ENCODE assay signal across 31 cellular contexts in genomic region chr22:20933910-20934309, GRCh38. TPM values are rescaled to one million over a fixed set of nuclear protein-coding genes. Genes with fewer than 3 reads are reported as not detected.
"Had no signal": no experiment of that assay in that cellular context is flagged by ENCODE, and none has a peak within 500 bp of the region (broad histone marks: within the 10 kb centered on the region; RNA-seq: fewer than 3 reads in every experiment).

No MANE protein-coding gene starts in this region.

- H3K4me3 Mint-ChIP-seq: activated CD4-positive, alpha-beta memory T cell treated with anti-CD3 and anti-CD28 coated beads for 36 hours; activated CD4-positive, alpha-beta T cell treated with anti-CD3 and anti-CD28 coated beads, Interleukin-2, amount 10 ng/mL, durations not matched to agents 24 days and 14 days; nephron progenitor cell; stimulated activated effector memory CD8-positive, alpha-beta T cell treated with anti-CD3 and anti-CD28 coated beads, Interleukin-12 subunit alpha, Interleukin-12 subunit beta, amount 100 ng/mL, for 72 hours; stimulated activated naive CD8-positive, alpha-beta T cell treated with anti-CD3 and anti-CD28 coated beads, Interleukin-15, Interleukin-2, amounts not matched to agents 100 ng/mL and 50 ng/mL, for 24 hours; type B pancreatic cell had no signal

- H3K27ac Mint-ChIP-seq: activated CD4-positive, alpha-beta memory T cell treated with anti-CD3 and anti-CD28 coated beads for 36 hours; activated naive CD4-positive, alpha-beta T cell treated with anti-CD3 and anti-CD28 coated beads, Interleukin-2, amount 50 U/mL, for 72 hours; activated T-helper 2 cell treated with anti-CD3 and anti-CD28 coated beads, Interferon-gamma antibody, Interleukin-2, Interleukin-4, amounts not matched to agents 10 μg/mL and 5 μg/mL and 100 μg/mL, durations not matched to agents 14 hours and 24 hours and 36 hours; nephron progenitor cell; stimulated activated effector memory CD8-positive, alpha-beta T cell treated with anti-CD3 and anti-CD28 coated beads, Interleukin-12 subunit alpha, Interleukin-12 subunit beta, amount 100 ng/mL, for 72 hours; stimulated activated naive CD8-positive, alpha-beta T cell treated with anti-CD3 and anti-CD28 coated beads, Interleukin-15, Interleukin-2, amounts not matched to agents 100 ng/mL and 50 ng/mL, for 24 hours; type B pancreatic cell had no signal

- FAIRE-seq: bronchial epithelial cell, colon, endometrium, frontal cortex, islet of Langerhans, pancreas, small intestine had no signal

- H3K9me3 Mint-ChIP-seq: activated CD4-positive, alpha-beta memory T cell treated with anti-CD3 and anti-CD28 coated beads for 36 hours; activated CD4-positive, alpha-beta T cell treated with anti-CD3 and anti-CD28 coated beads, Interleukin-2, amount 10 ng/mL, durations not matched to agents 24 days and 14 days; activated naive CD4-positive, alpha-beta T cell treated with anti-CD3 and anti-CD28 coated beads, Interleukin-2, amount 50 U/mL, for 72 hours; activated T-helper 2 cell treated with anti-CD3 and anti-CD28 coated beads, Interferon-gamma antibody, Interleukin-2, Interleukin-4, amounts not matched to agents 10 μg/mL and 5 μg/mL and 100 μg/mL, durations not matched to agents 14 hours and 24 hours and 36 hours; stimulated activated effector memory CD8-positive, alpha-beta T cell treated with anti-CD3 and anti-CD28 coated beads, Interleukin-12 subunit alpha, Interleukin-12 subunit beta, amount 100 ng/mL, for 72 hours; stimulated activated naive CD8-positive, alpha-beta T cell treated with anti-CD3 and anti-CD28 coated beads, Interleukin-15, Interleukin-2, amounts not matched to agents 100 ng/mL and 50 ng/mL, for 24 hours; type B pancreatic cell had no signal

- ATAC-seq: activated CD4-positive, CD25-positive, alpha-beta regulatory T cell treated with anti-CD3 and anti-CD28 coated beads, Interleukin-2, amount 50 U/mL, for 24 hours; activated naive CD4-positive, alpha-beta T cell treated with anti-CD3 and anti-CD28 coated beads, Interleukin-2, amount 50 U/mL, for 72 hours; left lung; lower lobe of right lung; mucosa of descending colon; pancreas; stimulated activated effector memory CD8-positive, alpha-beta T cell treated with anti-CD3 and anti-CD28 coated beads, Interleukin-12 subunit alpha, Interleukin-12 subunit beta, amount 100 ng/mL, for 72 hours had no signal

- DNase-seq: activated CD4-positive, alpha-beta memory T cell treated with anti-CD3 and anti-CD28 coated beads for 36 hours; activated CD4-positive, alpha-beta T cell treated with anti-CD3 and anti-CD28 coated beads, Interleukin-2, amount 10 ng/mL, durations not matched to agents 24 days and 14 days; activated CD8-positive, alpha-beta memory T cell treated with anti-CD3 and anti-CD28 coated beads, Interleukin-2, amount 50 U/mL, for 4 hours; activated naive CD4-positive, alpha-beta T cell; activated T-cell treated with anti-CD3 and anti-CD28 coated beads, Interleukin-2, amount 50 U/mL, for 1 hour; dermis blood vessel endothelial cell; effector CD4-positive, alpha-beta T cell; glutamatergic neuron; left lung; lower lobe of right lung; mesendoderm; mucosa of descending colon; nephron progenitor cell; nucleus accumbens; pancreas; retina; small intestine; stimulated activated CD4-positive, alpha-beta T cell treated with anti-CD3 and anti-CD28 coated beads, Interleukin-4, amount 100 ng/mL, for 24 hours; uterus had no signal

- H3K27me3 Mint-ChIP-seq: activated CD4-positive, alpha-beta memory T cell treated with anti-CD3 and anti-CD28 coated beads for 36 hours; activated CD4-positive, alpha-beta T cell treated with anti-CD3 and anti-CD28 coated beads, Interleukin-2, amount 10 ng/mL, durations not matched to agents 24 days and 14 days; stimulated activated naive CD8-positive, alpha-beta T cell treated with anti-CD3 and anti-CD28 coated beads, Interleukin-15, Interleukin-2, amounts not matched to agents 100 ng/mL and 50 ng/mL, for 24 hours; type B pancreatic cell had no signal

RNA-seq across cellular contexts. Expression of gene AIFM3, which starts 33.1 kb away (rescaled TPM):
- total RNA-seq: activated CD4-positive, alpha-beta memory T cell treated with anti-CD3 and anti-CD28 coated beads for 36 hours; T-helper 1 cell treated with Interleukin-12 subunit alpha and Interleukin-12 subunit beta and Interleukin-4 antibody, amounts not matched to agents 30 ng/mL and 1 ng/mL, for 36 hours had no signal
